ENCODE assay signal across 1 cellular context in genomic region chr4:73815145-73815544, GRCh38.
TF ChIP-seq lines count a peak whose summit lies in the region.

No MANE protein-coding gene starts in this region.

TF ChIP-seq in GM12878, 131 proteins besides CTCF, POLR2A, EP300 and RAD21 (continued from another document):
- TF ChIP-seq ELK1 (IDR thresholded peaks at IDR 0.05; ENCODE audit: low read depth, low read length) = peak; percentile 36; the same call in 1 of the 2 replicates
- TF ChIP-seq SRF (IDR thresholded peaks at IDR 0.05; ENCODE audit: low read depth in 2 of 2, low read length in 2 of 2) = peak; percentile 30 to 74; a peak in 2 of 4 replicates
- no peak for TF ChIP-seq MTA2 (IDR thresholded peaks at IDR 0.05; ENCODE audit: low read depth)
